In the genomic region with DNA sequence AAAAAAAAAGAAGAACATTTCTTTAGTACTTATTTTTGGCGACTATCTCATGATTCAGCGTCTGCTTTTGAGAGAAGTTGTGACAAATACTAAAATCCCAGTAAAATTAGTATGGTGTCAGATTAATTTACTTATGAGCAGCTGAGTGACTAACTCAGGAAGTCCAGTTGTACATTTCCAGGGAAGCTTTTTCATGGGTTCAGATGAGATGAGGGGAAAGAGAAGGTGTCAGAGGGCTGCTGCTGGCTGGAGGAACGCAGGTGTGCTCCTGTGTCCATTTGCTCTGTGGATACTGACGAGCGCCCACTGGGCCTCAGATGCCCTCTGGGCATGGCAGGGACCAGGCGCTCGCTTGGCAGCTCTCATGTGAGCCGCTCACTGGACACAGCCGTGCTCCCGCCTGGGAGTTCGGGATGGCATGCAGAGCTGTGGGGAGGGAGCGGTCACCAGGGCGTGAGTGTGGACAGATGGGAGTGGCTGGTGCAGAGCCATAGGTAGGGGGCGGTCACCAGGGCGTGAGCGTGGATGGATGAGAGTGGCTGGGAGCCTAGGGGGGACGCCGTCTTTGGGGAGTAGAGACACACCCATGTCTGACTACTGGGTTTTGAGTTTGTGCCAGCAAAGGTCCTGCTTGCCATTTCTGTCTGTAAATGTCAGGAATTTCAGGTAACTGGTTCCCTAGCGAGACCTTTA, we compare ENCODE assay signal across 9 cellular contexts. TPM values are rescaled to one million over a fixed set of nuclear protein-coding genes. Genes with fewer than 3 reads are reported as not detected.
DNase-seq lines count a peak whose midpoint lies in the region; ATAC-seq and TF ChIP-seq lines count a peak whose summit lies in the region.
"Had no signal": no experiment of that assay in that cellular context is flagged by ENCODE, and none has a peak within 500 bp of the region (broad histone marks: within the 10 kb centered on the region; RNA-seq: fewer than 3 reads in every experiment).

No MANE protein-coding gene starts in this region.

- TF ChIP-seq CTCF in SK-N-SH (IDR thresholded peaks at IDR 0.05) (no peak), gastroesophageal sphincter (IDR thresholded peaks at IDR 0.05) (no peak)

- TF ChIP-seq POLR2A in gastroesophageal sphincter (IDR thresholded peaks at IDR 0.05) (no peak), erythroblast (IDR thresholded peaks at IDR 0.05; ENCODE audit: low read length) (no peak)

- peak overlapping the region; percentile 84 for H3K4me2 ChIP-seq in SK-N-SH

- H3F3A ChIP-seq in SK-N-SH (replicated peaks; ENCODE audit: insufficient read depth), result peaks cover 35% of the 10 kb centered on the region

- DNase-seq in Daoy (ENCODE audit: low read depth), result peak; percentile 49
- DNase-seq in SK-N-SH, result no peak
- peak; percentile 82 for DNase-seq in posterior vena cava (ENCODE audit: low spot score)
- no peak for DNase-seq in stimulated activated CD4-positive, alpha-beta T cell treated with anti-CD3 and anti-CD28 coated beads, Interleukin-2, amount 100 ng/mL, for 24 hours
- DNase-seq in erythroblast (lab: John Stamatoyannopoulos, UW), result no peak

- H3K9ac ChIP-seq in SK-N-SH, result peak overlapping the region; percentile 48; the same call in 1 of the 2 replicates

- no peak for TF ChIP-seq RAD21 in SK-N-SH (IDR thresholded peaks at IDR 0.05; ENCODE audit: low read length)

- 0 out of 4 replicates have a peak overlapping the region, but pooled peaks of 1 of the 2 experiments have one; percentile 20 for H3K4me3 ChIP-seq in SK-N-SH (ENCODE audit: low read depth in 2 of 2, low read length in 1 of 2)
- H3K4me3 ChIP-seq in gastroesophageal sphincter, result no peak overlapping the region

- POLR2A ChIA-PET in SK-N-SH (lab: Yijun Ruan, JAX), result no interaction called here

- CTCF ChIA-PET in SK-N-SH (lab: Yijun Ruan, JAX), result interaction anchor here (0.7 to 9.8 kb wide), 26 partner anchors 10 to 263 kb away, joined by 3 to 334 read pairs (median 8); no protein-coding TSS in a partner anchor

- H3K36me3 ChIP-seq in SK-N-SH (replicated peaks in 1 of 2; ENCODE audit: control insufficient read depth in 1 of 2, insufficient read depth in 2 of 2, low read length in 1 of 2), result no peaks in the 10 kb centered on the region
- H3K36me3 ChIP-seq in gastroesophageal sphincter, result peaks cover 0 to 17% of the 10 kb centered on the region in 2 donors

- no peaks in the 10 kb centered on the region; the same call in 1 of the 2 replicates for H3K79me2 ChIP-seq in SK-N-SH (ENCODE audit: insufficient read depth)

- H3K4me1 ChIP-seq in SK-N-SH (ENCODE audit: control insufficient read depth in 1 of 2, insufficient read depth in 2 of 2, low read depth in 1 of 2, low read length in 1 of 2) (peaks cover 8 to 22% of the 10 kb centered on the region in 2 experiments), gastroesophageal sphincter (peaks cover 7 to 98% (median 46%) of the 10 kb centered on the region in 3 donors)

- H3K27ac ChIP-seq in SK-N-SH (ENCODE audit: low read depth in 2 of 2, low read length in 1 of 2), result peak overlapping the region in 1 of 2 experiments; percentile 74; a peak in 2 of 4 replicates
- peak overlapping the region; percentile 75 to 87 (median 84) for H3K27ac ChIP-seq in gastroesophageal sphincter
- H3K27ac ChIP-seq: epithelial cell of prostate had no signal

- 81% methylated on average over 19 of the region's 19 CpGs for WGBS in SK-N-SH (ENCODE audit: low lambda C conversion rate)
- 65 to 66% methylated on average over 8 to 11 of the region's 19 CpGs for WGBS in gastroesophageal sphincter (ENCODE audit: low coverage in 1 of 2), 2 donors

- no peak overlapping the region for H2AFZ ChIP-seq in SK-N-SH (ENCODE audit: low read depth)

- H3K27me3 ChIP-seq in SK-N-SH (ENCODE audit: insufficient read depth), result no peaks in the 10 kb centered on the region
- no peaks in the 10 kb centered on the region for H3K27me3 ChIP-seq in gastroesophageal sphincter

- no peak for TF ChIP-seq EP300 in SK-N-SH (IDR thresholded peaks at IDR 0.05; ENCODE audit: borderline replicate concordance in 1 of 2, low read depth in 1 of 2, low read length in 1 of 2)
- TF ChIP-seq EP300 in gastroesophageal sphincter (IDR thresholded peaks at IDR 0.05), result no peak

- ATAC-seq in gastroesophageal sphincter (no peak), GM21528 (IDR thresholded peaks at IDR 0.05; ENCODE audit: low FRiP score, unreplicated experiment) (no peak), HG02623 (IDR thresholded peaks at IDR 0.05; ENCODE audit: unreplicated experiment) (no peak)

- intact Hi-C loops in posterior vena cava (cut with DNase I), result no loop called here

- H4K20me1 ChIP-seq in SK-N-SH (ENCODE audit: insufficient read depth), result no peaks in the 10 kb centered on the region

- H3K9me3 ChIP-seq in SK-N-SH (no peaks in the 10 kb centered on the region), gastroesophageal sphincter (no peaks in the 10 kb centered on the region)

- no peaks in the 10 kb centered on the region for H3K9me2 ChIP-seq in SK-N-SH

TF ChIP-seq in SK-N-SH, 30 proteins besides CTCF, POLR2A, EP300 and RAD21:
- TF ChIP-seq, protein P1, sequence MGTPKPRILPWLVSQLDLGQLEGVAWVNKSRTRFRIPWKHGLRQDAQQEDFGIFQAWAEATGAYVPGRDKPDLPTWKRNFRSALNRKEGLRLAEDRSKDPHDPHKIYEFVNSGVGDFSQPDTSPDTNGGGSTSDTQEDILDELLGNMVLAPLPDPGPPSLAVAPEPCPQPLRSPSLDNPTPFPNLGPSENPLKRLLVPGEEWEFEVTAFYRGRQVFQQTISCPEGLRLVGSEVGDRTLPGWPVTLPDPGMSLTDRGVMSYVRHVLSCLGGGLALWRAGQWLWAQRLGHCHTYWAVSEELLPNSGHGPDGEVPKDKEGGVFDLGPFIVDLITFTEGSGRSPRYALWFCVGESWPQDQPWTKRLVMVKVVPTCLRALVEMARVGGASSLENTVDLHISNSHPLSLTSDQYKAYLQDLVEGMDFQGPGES (IDR thresholded peaks at IDR 0.05; ENCODE audit: low read depth, low read length), result no peak
- TF ChIP-seq, protein P2, sequence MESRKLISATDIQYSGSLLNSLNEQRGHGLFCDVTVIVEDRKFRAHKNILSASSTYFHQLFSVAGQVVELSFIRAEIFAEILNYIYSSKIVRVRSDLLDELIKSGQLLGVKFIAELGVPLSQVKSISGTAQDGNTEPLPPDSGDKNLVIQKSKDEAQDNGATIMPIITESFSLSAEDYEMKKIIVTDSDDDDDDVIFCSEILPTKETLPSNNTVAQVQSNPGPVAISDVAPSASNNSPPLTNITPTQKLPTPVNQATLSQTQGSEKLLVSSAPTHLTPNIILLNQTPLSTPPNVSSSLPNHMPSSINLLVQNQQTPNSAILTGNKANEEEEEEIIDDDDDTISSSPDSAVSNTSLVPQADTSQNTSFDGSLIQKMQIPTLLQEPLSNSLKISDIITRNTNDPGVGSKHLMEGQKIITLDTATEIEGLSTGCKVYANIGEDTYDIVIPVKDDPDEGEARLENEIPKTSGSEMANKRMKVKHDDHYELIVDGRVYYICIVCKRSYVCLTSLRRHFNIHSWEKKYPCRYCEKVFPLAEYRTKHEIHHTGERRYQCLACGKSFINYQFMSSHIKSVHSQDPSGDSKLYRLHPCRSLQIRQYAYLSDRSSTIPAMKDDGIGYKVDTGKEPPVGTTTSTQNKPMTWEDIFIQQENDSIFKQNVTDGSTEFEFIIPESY (IDR thresholded peaks at IDR 0.05; ENCODE audit: borderline replicate concordance, low read depth), result no peak
- TF ChIP-seq CHD2 (IDR thresholded peaks at IDR 0.05; ENCODE audit: low read length, partially characterized antibody) (no peak), MEF2A (IDR thresholded peaks at IDR 0.05; ENCODE audit: borderline replicate concordance, low read depth) (no peak), FOSL2 (IDR thresholded peaks at IDR 0.05; ENCODE audit: borderline replicate concordance, low read depth) (0 out of 2 replicates have a peak, but pooled peaks have one; percentile 21), JUND (IDR thresholded peaks at IDR 0.05) (0 out of 2 replicates have a peak, but pooled peaks have one; percentile 4), RCOR1 (IDR thresholded peaks at IDR 0.05; ENCODE audit: low read length) (no peak), NRF1 (IDR thresholded peaks at IDR 0.05; ENCODE audit: low read depth, low read length) (no peak)
- TF ChIP-seq, protein P3, sequence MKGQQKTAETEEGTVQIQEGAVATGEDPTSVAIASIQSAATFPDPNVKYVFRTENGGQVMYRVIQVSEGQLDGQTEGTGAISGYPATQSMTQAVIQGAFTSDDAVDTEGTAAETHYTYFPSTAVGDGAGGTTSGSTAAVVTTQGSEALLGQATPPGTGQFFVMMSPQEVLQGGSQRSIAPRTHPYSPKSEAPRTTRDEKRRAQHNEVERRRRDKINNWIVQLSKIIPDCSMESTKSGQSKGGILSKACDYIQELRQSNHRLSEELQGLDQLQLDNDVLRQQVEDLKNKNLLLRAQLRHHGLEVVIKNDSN (IDR thresholded peaks at IDR 0.05; ENCODE audit: borderline replicate concordance, low read depth), result no peak
- TF ChIP-seq, protein P4, sequence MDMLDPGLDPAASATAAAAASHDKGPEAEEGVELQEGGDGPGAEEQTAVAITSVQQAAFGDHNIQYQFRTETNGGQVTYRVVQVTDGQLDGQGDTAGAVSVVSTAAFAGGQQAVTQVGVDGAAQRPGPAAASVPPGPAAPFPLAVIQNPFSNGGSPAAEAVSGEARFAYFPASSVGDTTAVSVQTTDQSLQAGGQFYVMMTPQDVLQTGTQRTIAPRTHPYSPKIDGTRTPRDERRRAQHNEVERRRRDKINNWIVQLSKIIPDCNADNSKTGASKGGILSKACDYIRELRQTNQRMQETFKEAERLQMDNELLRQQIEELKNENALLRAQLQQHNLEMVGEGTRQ (IDR thresholded peaks at IDR 0.05; ENCODE audit: borderline replicate concordance, low read depth, low read length), result no peak
TF ChIP-seq in SK-N-SH: peak in this region for 2.

RNA-seq across cellular contexts. Expression of a gene that starts 55.0 kb away (rescaled TPM):
- 4.7 and 14.1 TPM in 2 replicates for total RNA-seq in Daoy (2014; rRNA removed; shearing (Covaris generic))
- polyA plus RNA-seq in SK-N-SH (2012; rRNA removed), result 7.6 and 7.8 TPM in 2 replicates
- polyA plus RNA-seq in SK-N-SH (2012; cell fraction: cytosol; rRNA removed), result 5.7 and 6.8 TPM in 2 replicates
- 27.2 and 32.0 TPM in 2 replicates for polyA plus RNA-seq in SK-N-SH (2012; cell fraction: nucleus; rRNA removed)
- total RNA-seq in gastroesophageal sphincter (100 to 1,000 TPM; 136 to 228 (median 181) TPM), posterior vena cava (10 to 100 TPM; 72.4 to 85.6 TPM)

Comparison
In these comparisons a context has a peak if more than half of its experiments do, and no peak if none do; other contexts are left out.
1. DNase-seq: peak in Daoy (single experiment) and posterior vena cava (single experiment); none in SK-N-SH (single experiment), stimulated activated CD4-positive, alpha-beta T cell treated with anti-CD3 and anti-CD28 coated beads, Interleukin-2, amount 100 ng/mL, for 24 hours (0 of 2) and erythroblast (0 of 2).